In genomic region chr18:78607221-78607620, GRCh38 we compare ENCODE assay signal across 23 cellular contexts.
"Had no signal": no experiment of that assay in that cellular context is flagged by ENCODE, and none has a peak within 500 bp of the region (broad histone marks: within the 10 kb centered on the region; RNA-seq: fewer than 3 reads in every experiment).

No MANE protein-coding gene starts in this region.

- ATAC-seq: activated CD4-positive, alpha-beta T cell treated with anti-CD3 and anti-CD28 coated beads for 36 hours; activated T-cell treated with anti-CD3 and anti-CD28 coated beads, Interleukin-2, amount 50 U/mL, for 72 hours; sciatic nerve; stimulated activated naive B cell treated with anti-CD40 and anti-IgM and Interleukin-4, amounts not matched to agents 10 μg/mL and 1 μg/mL and 100 μg/mL, for 72 hours; T-cell had no signal

- H3K27me3 ChIP-seq: testis had no signal

- H3K27ac ChIP-seq: left ventricle myocardium inferior, parathyroid adenoma, testis had no signal

- H3K4me3 ChIP-seq: left ventricle myocardium inferior, testis had no signal

- H3K4me1 ChIP-seq: left ventricle myocardium inferior, parathyroid adenoma, testis had no signal

- DNase-seq: activated B cell treated with CpG ODN at 0.5 μM for 24 hours; activated CD4-positive, alpha-beta T cell treated with anti-CD3 and anti-CD28 coated beads for 36 hours; activated CD4-positive, alpha-beta T cell treated with anti-CD3 and anti-CD28 coated beads, Interleukin-2, amount 50 U/mL, for 4 hours; activated effector memory CD4-positive, alpha-beta T cell treated with Interleukin-2 at 50 U/mL for 16 hours; activated naive CD4-positive, alpha-beta T cell treated with anti-CD3 and anti-CD28 coated beads for 36 hours; activated naive CD8-positive, alpha-beta T cell treated with anti-CD3 and anti-CD28 coated beads, Interleukin-2, amount 10 ng/mL, durations not matched to agents 7 days and 5 days; activated T-cell treated with anti-CD3 and anti-CD28 coated beads, Interleukin-2, amount 50 U/mL, for 72 hours; amniotic stem cell; cortex of kidney; foreskin fibroblast; kidney; left ventricle myocardium inferior; midbrain; small intestine; stimulated activated CD4-positive, alpha-beta T cell treated with anti-CD3 and anti-CD28 coated beads, Interleukin-15, amount 100 ng/mL, for 24 hours; stimulated activated CD8-positive, alpha-beta memory T cell treated with anti-CD3 and anti-CD28 coated beads, Interleukin-4, amount 100 ng/mL, for 48 hours; stimulated activated naive B cell treated with anti-CD40 and anti-IgM and Interleukin-4, amounts not matched to agents 10 μg/mL and 1 μg/mL and 100 μg/mL, for 72 hours; T-cell; T-helper 9 cell; testis; trophoblast cell had no signal

- H3K9me3 ChIP-seq: testis had no signal

- H3K36me3 ChIP-seq: left ventricle myocardium inferior had no signal
